Comparison of ENCODE assay signal across 1 cellular context in genomic region chr6:57432919-57433684, GRCh38.
TF ChIP-seq lines count a peak whose summit lies in the region.

No MANE protein-coding gene starts in this region.

TF ChIP-seq in SK-N-SH, 30 proteins besides CTCF, POLR2A, EP300 and RAD21 (continued from another document):
- TF ChIP-seq, protein P1, sequence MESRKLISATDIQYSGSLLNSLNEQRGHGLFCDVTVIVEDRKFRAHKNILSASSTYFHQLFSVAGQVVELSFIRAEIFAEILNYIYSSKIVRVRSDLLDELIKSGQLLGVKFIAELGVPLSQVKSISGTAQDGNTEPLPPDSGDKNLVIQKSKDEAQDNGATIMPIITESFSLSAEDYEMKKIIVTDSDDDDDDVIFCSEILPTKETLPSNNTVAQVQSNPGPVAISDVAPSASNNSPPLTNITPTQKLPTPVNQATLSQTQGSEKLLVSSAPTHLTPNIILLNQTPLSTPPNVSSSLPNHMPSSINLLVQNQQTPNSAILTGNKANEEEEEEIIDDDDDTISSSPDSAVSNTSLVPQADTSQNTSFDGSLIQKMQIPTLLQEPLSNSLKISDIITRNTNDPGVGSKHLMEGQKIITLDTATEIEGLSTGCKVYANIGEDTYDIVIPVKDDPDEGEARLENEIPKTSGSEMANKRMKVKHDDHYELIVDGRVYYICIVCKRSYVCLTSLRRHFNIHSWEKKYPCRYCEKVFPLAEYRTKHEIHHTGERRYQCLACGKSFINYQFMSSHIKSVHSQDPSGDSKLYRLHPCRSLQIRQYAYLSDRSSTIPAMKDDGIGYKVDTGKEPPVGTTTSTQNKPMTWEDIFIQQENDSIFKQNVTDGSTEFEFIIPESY (IDR thresholded peaks at IDR 0.05; ENCODE audit: borderline replicate concordance, low read depth): no peak
- TF ChIP-seq NRF1 (IDR thresholded peaks at IDR 0.05; ENCODE audit: low read depth, low read length) (no peak), MXI1 (IDR thresholded peaks at IDR 0.05; ENCODE audit: low read depth, low read length) (no peak), NFIC (IDR thresholded peaks at IDR 0.05; ENCODE audit: borderline replicate concordance) (no peak), ELF1 (IDR thresholded peaks at IDR 0.05) (no peak), RXRA (IDR thresholded peaks at IDR 0.05; ENCODE audit: borderline replicate concordance, low read depth) (no peak)
